ENCODE assay signal across 26 cellular contexts in the genomic region with DNA sequence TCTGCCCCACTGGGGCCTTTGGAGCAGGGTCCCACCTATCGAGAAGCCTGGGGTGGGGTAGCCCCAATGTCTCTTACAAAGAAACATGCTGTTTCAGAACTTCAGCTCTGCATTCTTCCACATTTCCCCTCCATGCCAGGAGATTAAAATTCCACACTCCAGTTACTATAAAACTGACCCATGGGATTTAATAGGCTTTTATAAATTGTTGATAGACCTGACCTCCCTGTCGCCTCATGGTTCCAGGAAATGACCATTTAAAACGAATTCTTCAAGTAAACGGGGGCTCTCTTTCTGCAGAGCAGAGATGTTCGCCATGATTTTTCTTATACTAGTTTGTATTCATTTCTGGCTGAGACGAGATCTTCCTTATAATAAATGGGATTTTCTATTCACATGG. TPM values are rescaled to one million over a fixed set of nuclear protein-coding genes. Genes with fewer than 3 reads are reported as not detected.
DNase-seq lines count a peak whose midpoint lies in the region; ATAC-seq and TF ChIP-seq lines count a peak whose summit lies in the region.
"Had no signal": no experiment of that assay in that cellular context is flagged by ENCODE, and none has a peak within 500 bp of the region (broad histone marks: within the 10 kb centered on the region; RNA-seq: fewer than 3 reads in every experiment).

No MANE protein-coding gene starts in this region.

- no peak overlapping the region for H4K5ac ChIP-seq in IMR-90 (ENCODE audit: low read depth, low read length)

- H3K79me1 ChIP-seq in IMR-90 (ENCODE audit: low read depth in 1 of 2, low read length in 2 of 2) (peaks cover 37 to 86% of the 10 kb centered on the region in 2 experiments; a peak in 3 of 4 replicates), trophoblast cell (ENCODE audit: low read length) (peaks cover 19% of the 10 kb centered on the region)

- H2AK9ac ChIP-seq in IMR-90 (replicated peaks; ENCODE audit: low read depth, low read length, poor library complexity): no peak overlapping the region

- POLR2A ChIA-PET in IMR-90 (lab: Charles Lee; ENCODE audit: unreplicated experiment): no interaction called here

- DNase-seq in IMR-90 (no peak), ascending aorta (ENCODE audit: low spot score in 2 of 2) (peak in 1 of 2 donors; percentile 55), trophoblast cell (no peak), suprapubic skin (ENCODE audit: low spot score in 2 of 2) (no peak), SHP77 (lab: John Stamatoyannopoulos, UW) (no peak), NCI-H1092 treated with DMSO at 0.1 percent for 48 hours (lab: John Stamatoyannopoulos, UW) (no peak)
- DNase-seq in central memory CD4-positive, alpha-beta T cell: no peak
- DNase-seq: activated CD4-positive, alpha-beta memory T cell treated with anti-CD3 and anti-CD28 coated beads for 36 hours; activated CD4-positive, CD25-positive, alpha-beta regulatory T cell treated with anti-CD3 and anti-CD28 coated beads, Interleukin-2, amount 50 U/mL, for 72 hours; activated CD8-positive, alpha-beta memory T cell treated with anti-CD3 and anti-CD28 coated beads, Interleukin-2, amount 50 U/mL, for 4 hours; aorta; C1 segment of cervical spinal cord; caudate nucleus; COR-L47; dermis blood vessel endothelial cell; DMS53; Karpas-422; NCI-H1436 treated with DMSO at 0.1 percent for 48 hours; NCI-H748 treated with DMSO at 0.1 percent for 48 hours; SK-N-SH had no signal

- ATAC-seq in IMR-90 (ENCODE audit: low read depth) (no peak), HG03457 (IDR thresholded peaks at IDR 0.05; ENCODE audit: unreplicated experiment) (no peak)
- ATAC-seq: activated naive CD4-positive, alpha-beta T cell treated with anti-CD3 and anti-CD28 coated beads, Interleukin-2, amount 50 U/mL, for 72 hours; HCT116 had no signal

- H3K9me1 ChIP-seq in IMR-90 (ENCODE audit: insufficient read depth, low read length): peaks cover 6% of the 10 kb centered on the region; the same call in 1 of the 2 replicates

- 0 out of 3 replicates have a peak overlapping the region, but pooled peaks have one; percentile 17 for H2BK15ac ChIP-seq in IMR-90 (ENCODE audit: low read depth, low read length)

- H3K4ac ChIP-seq in IMR-90 (ENCODE audit: low read depth, low read length) (no peak overlapping the region), trophoblast cell (ENCODE audit: low read depth, low read length) (peak overlapping the region; percentile 24)

- H2AK5ac ChIP-seq in IMR-90 (ENCODE audit: low read depth, low read length): no peak overlapping the region
- H2AK5ac ChIP-seq in trophoblast cell (ENCODE audit: low read length): no peak overlapping the region

- TF ChIP-seq EP300 in suprapubic skin (IDR thresholded peaks at IDR 0.05): no peak

- no peak overlapping the region for H3K9ac ChIP-seq in IMR-90 (ENCODE audit: low read depth, low read length)
- H3K9ac ChIP-seq in trophoblast cell (ENCODE audit: low read length): no peak overlapping the region
- H3K9ac ChIP-seq: parathyroid adenoma, SK-N-SH had no signal

- TF ChIP-seq RAD21 in IMR-90 (IDR thresholded peaks at IDR 0.05; ENCODE audit: low read length): no peak

- H4K12ac ChIP-seq in trophoblast cell (ENCODE audit: low read depth, low read length): no peak overlapping the region

- 0 out of 2 replicates have a peak overlapping the region, but pooled peaks have one; percentile 31 for H3K23ac ChIP-seq in IMR-90 (ENCODE audit: low read depth, low read length)
- H3K23ac ChIP-seq in trophoblast cell (ENCODE audit: low read length): no peak overlapping the region

- BruUV-seq in IMR-90 (replicated peaks; lab: Mats Ljungman, UMichigan): no TSS peak

- intact Hi-C loops in IMR-90 (cut with micrococcal nuclease) (no loop called here), ascending aorta (cut with DNase I) (no loop called here)

- H3K27me3 ChIP-seq in IMR-90 (ENCODE audit: control insufficient read depth, insufficient read depth, low read length) (no peaks in the 10 kb centered on the region), ascending aorta (no peaks in the 10 kb centered on the region), trophoblast cell (ENCODE audit: insufficient read depth, low read length) (no peaks in the 10 kb centered on the region), suprapubic skin (no peaks in the 10 kb centered on the region)

- H3K18ac ChIP-seq in IMR-90 (ENCODE audit: low read depth, low read length) (no peak overlapping the region), trophoblast cell (ENCODE audit: low read length) (no peak overlapping the region)

- CTCF ChIA-PET in IMR-90 (lab: Yijun Ruan, JAX): no interaction called here

- H2AFZ ChIP-seq in IMR-90 (replicated peaks; ENCODE audit: low read length, poor library complexity) (no peak overlapping the region), trophoblast cell (ENCODE audit: insufficient read depth, low read length, poor library complexity) (no peak overlapping the region)
- H2AFZ ChIP-seq: parathyroid adenoma had no signal

- H3K79me2 ChIP-seq in trophoblast cell (ENCODE audit: control insufficient read depth, insufficient read depth, low read length, poor library complexity): peaks cover 3% of the 10 kb centered on the region

- no peak overlapping the region for H4K8ac ChIP-seq in IMR-90 (ENCODE audit: low read depth in 2 of 2, low read length in 2 of 2)
- H4K8ac ChIP-seq in trophoblast cell (ENCODE audit: low read depth, low read length): peak overlapping the region; percentile 66

- H3K4me3 ChIP-seq in IMR-90 (ENCODE audit: insufficient read depth, low read depth, low read length) (no peak overlapping the region), ascending aorta (no peak overlapping the region), trophoblast cell (ENCODE audit: low read depth, low read length) (no peak overlapping the region), suprapubic skin (no peak overlapping the region)
- H3K4me3 ChIP-seq: lung had no signal

- H2BK20ac ChIP-seq in IMR-90 (ENCODE audit: low read depth, low read length): no peak overlapping the region

- peak overlapping the region; percentile 46; the same call in 1 of the 2 replicates for H2BK120ac ChIP-seq in IMR-90 (ENCODE audit: low read depth, low read length)
- peak overlapping the region; percentile 72 for H2BK120ac ChIP-seq in trophoblast cell (ENCODE audit: insufficient read depth, low read length, poor library complexity)

- H3K4me1 ChIP-seq in IMR-90 (ENCODE audit: control insufficient read depth, insufficient read depth, low read length) (peaks cover 8% of the 10 kb centered on the region), ascending aorta (peaks cover 6 to 26% of the 10 kb centered on the region in 2 donors), trophoblast cell (ENCODE audit: control insufficient read depth in 1 of 2, insufficient read depth in 2 of 2, low read length in 2 of 2) (peaks cover 16 to 27% of the 10 kb centered on the region in 2 experiments), suprapubic skin (peaks cover 46% of the 10 kb centered on the region)

- no peak overlapping the region for H3K4me2 ChIP-seq in IMR-90 (ENCODE audit: low read depth, low read length)
- H3K4me2 ChIP-seq in trophoblast cell (ENCODE audit: low read length): no peak overlapping the region
- H3K4me2 ChIP-seq: SK-N-SH had no signal

- WGBS in IMR-90 (ENCODE audit: extremely low coverage in 2 of 2, insufficient read length in 1 of 2), 2 experiments: 67% methylated on average over 3 of the region's 6 CpGs; no CpG with 5 or more reads in 1 of the 2 experiments
- no CpG with 5 or more reads among the region's 6 CpGs for WGBS in trophoblast cell (ENCODE audit: extremely low coverage, insufficient coverage, insufficient read length)
- WGBS in suprapubic skin: 56% methylated on average over 6 of the region's 6 CpGs

- H3K36me3 ChIP-seq in IMR-90 (ENCODE audit: control insufficient read depth, insufficient read depth, low read length) (peaks cover 2% of the 10 kb centered on the region; the same call in 1 of the 2 replicates), ascending aorta (no peaks in the 10 kb centered on the region), trophoblast cell (ENCODE audit: control insufficient read depth in 1 of 2, insufficient read depth in 2 of 2, low read length in 2 of 2) (no peaks in the 10 kb centered on the region), suprapubic skin (no peaks in the 10 kb centered on the region)

- in situ Hi-C loops in IMR-90 (cut with MboI; ENCODE audit: low sequenced_read_pairs): no loop called here

- H3K27ac ChIP-seq in IMR-90 (ENCODE audit: insufficient read depth, low read length): no peak overlapping the region
- peak overlapping the region; percentile 3 to 14 for H3K27ac ChIP-seq in ascending aorta
- H3K27ac ChIP-seq in trophoblast cell (ENCODE audit: low read depth, low read length): no peak overlapping the region
- peak overlapping the region; percentile 43 for H3K27ac ChIP-seq in suprapubic skin
- H3K27ac ChIP-seq: HL-60, parathyroid adenoma had no signal

- H3K56ac ChIP-seq in IMR-90 (ENCODE audit: extremely low read depth, insufficient read depth, low read length): no peak overlapping the region

- H4K91ac ChIP-seq in IMR-90 (ENCODE audit: insufficient read depth, low read depth, low read length) (0 out of 2 replicates have a peak overlapping the region, but pooled peaks have one; percentile 12), trophoblast cell (ENCODE audit: low read depth, low read length) (peak overlapping the region; percentile 2)

- TF ChIP-seq POLR2A in IMR-90 (IDR thresholded peaks at IDR 0.05; ENCODE audit: low read depth, low read length): no peak
- no peak for TF ChIP-seq POLR2A in suprapubic skin (IDR thresholded peaks at IDR 0.05)

- no peaks in the 10 kb centered on the region for H4K20me1 ChIP-seq in IMR-90 (ENCODE audit: insufficient read depth, low read length)

- dilution Hi-C loops in IMR-90 (cut with HindIII; ENCODE audit: low sequenced_read_pairs, unreplicated experiment): no loop called here

- H3K9me3 ChIP-seq in IMR-90 (ENCODE audit: control insufficient read depth, insufficient read depth, low read length): no peaks in the 10 kb centered on the region
- no peaks in the 10 kb centered on the region for H3K9me3 ChIP-seq in ascending aorta
- H3K9me3 ChIP-seq in trophoblast cell (ENCODE audit: insufficient read depth, low read depth, low read length): no peaks in the 10 kb centered on the region
- H3K9me3 ChIP-seq in suprapubic skin: no peaks in the 10 kb centered on the region
- H3K9me3 ChIP-seq: SK-N-SH had no signal

- H2BK5ac ChIP-seq in IMR-90 (ENCODE audit: low read depth, low read length, poor library complexity, severe bottlenecking) (no peak overlapping the region), trophoblast cell (ENCODE audit: low read depth, low read length, poor library complexity) (no peak overlapping the region)

- TF ChIP-seq CTCF in IMR-90 (conservative IDR thresholded peaks at IDR 0.05; ENCODE audit: low read depth, low read length): no peak
- TF ChIP-seq CTCF in ascending aorta (IDR thresholded peaks at IDR 0.05): no peak
- TF ChIP-seq CTCF in suprapubic skin (IDR thresholded peaks at IDR 0.05): no peak

- H3K14ac ChIP-seq in IMR-90 (replicated peaks; ENCODE audit: low read depth, low read length) (no peak overlapping the region), trophoblast cell (ENCODE audit: low read length) (no peak overlapping the region)

- peak overlapping the region; percentile 75 for H2BK12ac ChIP-seq in trophoblast cell (ENCODE audit: low read length)

RNA-seq across cellular contexts. Expression of a gene that starts 19.3 kb away (rescaled TPM):
- total RNA-seq in IMR-90 (2012; rRNA removed): 61.4 and 72.2 TPM in 2 replicates
- polyA plus RNA-seq in IMR-90 (2012; rRNA removed): 16.1 and 16.8 TPM in 2 replicates
- polyA plus RNA-seq in IMR-90 (2012; cell fraction: cytosol; rRNA removed): 7.9 and 9.9 TPM in 2 replicates
- polyA plus RNA-seq in IMR-90 (2012; cell fraction: nucleus; rRNA removed; ENCODE audit: low replicate concordance): 14.3 and 33.4 TPM in 2 replicates
- total RNA-seq in ascending aorta: 45.7 TPM
- 16.5 and 17.0 TPM in 2 replicates for polyA plus RNA-seq in trophoblast cell (2013)
- 10 to 100 TPM; 68.2 to 87.2 (median 79.6) TPM for total RNA-seq in suprapubic skin
- total RNA-seq: activated CD4-positive, alpha-beta memory T cell treated with anti-CD3 and anti-CD28 coated beads for 36 hours; activated naive CD4-positive, alpha-beta T cell treated with anti-CD3 and anti-CD28 coated beads, Interleukin-2, amount 50 U/mL, for 72 hours had no signal

Comparison
In these comparisons a context has a peak if more than half of its experiments do, and no peak if none do; other contexts are left out.
1. H3K27ac ChIP-seq: peak in ascending aorta (2 of 2) and suprapubic skin (single experiment); none in IMR-90 (single experiment) and trophoblast cell (single experiment).